ENCODE assay signal across 21 cellular contexts in genomic region chr21:46504681-46505080, GRCh38. TPM values are rescaled to one million over a fixed set of nuclear protein-coding genes. Genes with fewer than 3 reads are reported as not detected.
DNase-seq lines count a peak whose midpoint lies in the region; ATAC-seq and TF ChIP-seq lines count a peak whose summit lies in the region.
"Had no signal": no experiment of that assay in that cellular context is flagged by ENCODE, and none has a peak within 500 bp of the region (broad histone marks: within the 10 kb centered on the region; RNA-seq: fewer than 3 reads in every experiment).

No MANE protein-coding gene starts in this region.

- H3K9me3 ChIP-seq in OCI-LY3 (ENCODE audit: insufficient read depth, low read length): no peaks in the 10 kb centered on the region
- H3K9me3 ChIP-seq: body of pancreas, MG63, upper lobe of right lung had no signal

- H3K27ac Mint-ChIP-seq in activated T-cell treated with anti-CD3 and anti-CD28 coated beads, Interleukin-2, amount 50 U/mL, for 24 hours: peak overlapping the region; percentile 16
- peak overlapping the region in 7 of 10 donors; percentile 41 to 74 (median 61) for H3K27ac Mint-ChIP-seq in naive thymus-derived CD8-positive, alpha-beta T cell
- H3K27ac Mint-ChIP-seq: activated T-helper 1 cell treated with anti-CD3 and anti-CD28 coated beads, Interleukin-12 subunit alpha, Interleukin-12 subunit beta, Interleukin-2, Interleukin-4 antibody, amounts not matched to agents 30 ng/mL and 10 ng/mL and 1 ng/mL, durations not matched to agents 14 hours and 24 hours and 36 hours had no signal

- H3K4me1 Mint-ChIP-seq in activated T-cell treated with anti-CD3 and anti-CD28 coated beads, Interleukin-2, amount 50 U/mL, for 24 hours (ENCODE audit: low read depth): peaks cover 37% of the 10 kb centered on the region
- H3K4me1 Mint-ChIP-seq in activated T-cell treated with anti-CD3 and anti-CD28 coated beads, Interleukin-2, amount 50 U/mL, for 4 hours (ENCODE audit: low read depth): peaks cover 29% of the 10 kb centered on the region
- H3K4me1 Mint-ChIP-seq in naive thymus-derived CD8-positive, alpha-beta T cell: peaks cover 5 to 52% (median 37%) of the 10 kb centered on the region in 4 donors
- H3K4me1 Mint-ChIP-seq: neural crest cell had no signal

- H3K27me3 Mint-ChIP-seq in activated T-cell treated with anti-CD3 and anti-CD28 coated beads, Interleukin-2, amount 50 U/mL, for 24 hours: no peaks in the 10 kb centered on the region
- H3K27me3 Mint-ChIP-seq in activated T-cell treated with anti-CD3 and anti-CD28 coated beads, Interleukin-2, amount 50 U/mL, for 4 hours (ENCODE audit: low read depth): no peaks in the 10 kb centered on the region
- no peaks in the 10 kb centered on the region for H3K27me3 Mint-ChIP-seq in naive thymus-derived CD8-positive, alpha-beta T cell

- POLR2A ChIA-PET in naive thymus-derived CD8-positive, alpha-beta T cell (lab: Charles Lee): interaction anchor here (0.6 kb wide), 1 partner anchor 245 kb away, joined by 3 read pairs; no protein-coding TSS in a partner anchor

- no peaks in the 10 kb centered on the region for H3K27me3 ChIP-seq in OCI-LY3 (ENCODE audit: low read depth, low read length)
- H3K27me3 ChIP-seq: body of pancreas, foreskin keratinocyte, MG63, upper lobe of right lung had no signal

- no peaks in the 10 kb centered on the region for H4K20me1 ChIP-seq in OCI-LY3 (ENCODE audit: insufficient read depth, low read length)

- H3K9me3 Mint-ChIP-seq in activated T-cell treated with anti-CD3 and anti-CD28 coated beads, Interleukin-2, amount 50 U/mL, for 24 hours: no peaks in the 10 kb centered on the region
- no peaks in the 10 kb centered on the region for H3K9me3 Mint-ChIP-seq in activated T-cell treated with anti-CD3 and anti-CD28 coated beads, Interleukin-2, amount 50 U/mL, for 4 hours
- no peaks in the 10 kb centered on the region for H3K9me3 Mint-ChIP-seq in naive thymus-derived CD8-positive, alpha-beta T cell
- H3K9me3 Mint-ChIP-seq: activated T-helper 1 cell treated with anti-CD3 and anti-CD28 coated beads, Interleukin-12 subunit alpha, Interleukin-12 subunit beta, Interleukin-2, Interleukin-4 antibody, amounts not matched to agents 30 ng/mL and 10 ng/mL and 1 ng/mL, durations not matched to agents 14 hours and 24 hours and 36 hours; neural crest cell had no signal

- peak overlapping the region; percentile 90 for H3K27ac ChIP-seq in OCI-LY3 (ENCODE audit: low read length)
- H3K27ac ChIP-seq: body of pancreas, foreskin keratinocyte, upper lobe of right lung had no signal

- H3K4me2 ChIP-seq in OCI-LY3 (ENCODE audit: low read length): peak overlapping the region; percentile 78

- no peak overlapping the region for H2AFZ ChIP-seq in OCI-LY3 (ENCODE audit: low read depth, low read length)

- H3K9ac ChIP-seq in OCI-LY3 (ENCODE audit: low read length): peak overlapping the region; percentile 48

- no peak for TF ChIP-seq CTCF in OCI-LY3 (IDR thresholded peaks at IDR 0.05; ENCODE audit: low read depth, low read length)

- no peaks in the 10 kb centered on the region for H3K79me2 ChIP-seq in OCI-LY3 (ENCODE audit: low read length)

- H3K4me3 ChIP-seq in OCI-LY3 (ENCODE audit: low read length): peak overlapping the region; percentile 52
- H3K4me3 ChIP-seq: body of pancreas, MG63, upper lobe of right lung had no signal

- ATAC-seq in activated T-cell treated with anti-CD3 and anti-CD28 coated beads, Interleukin-2, amount 50 U/mL, for 4 hours: no peak
- peak; percentile 13 for ATAC-seq in GM18498 (IDR thresholded peaks at IDR 0.05; ENCODE audit: unreplicated experiment)
- ATAC-seq in naive thymus-derived CD8-positive, alpha-beta T cell: no peak
- no peak for ATAC-seq in GM21367 (IDR thresholded peaks at IDR 0.05; ENCODE audit: unreplicated experiment)
- ATAC-seq: body of pancreas, foreskin keratinocyte, left ventricle myocardium superior, sciatic nerve, upper lobe of right lung had no signal

- peaks cover 61% of the 10 kb centered on the region for H3K36me3 Mint-ChIP-seq in activated T-cell treated with anti-CD3 and anti-CD28 coated beads, Interleukin-2, amount 50 U/mL, for 24 hours (ENCODE audit: low read depth)
- peaks cover 26% of the 10 kb centered on the region for H3K36me3 Mint-ChIP-seq in activated T-cell treated with anti-CD3 and anti-CD28 coated beads, Interleukin-2, amount 50 U/mL, for 4 hours (ENCODE audit: insufficient read depth)
- peaks cover 4 to 69% (median 23%) of the 10 kb centered on the region in 3 donors for H3K36me3 Mint-ChIP-seq in naive thymus-derived CD8-positive, alpha-beta T cell

- H3K36me3 ChIP-seq in OCI-LY3 (replicated peaks; ENCODE audit: low read depth, low read length): peaks cover 21% of the 10 kb centered on the region

- H3K4me3 Mint-ChIP-seq in activated T-cell treated with anti-CD3 and anti-CD28 coated beads, Interleukin-2, amount 50 U/mL, for 24 hours: no peak overlapping the region
- no peak overlapping the region for H3K4me3 Mint-ChIP-seq in activated T-cell treated with anti-CD3 and anti-CD28 coated beads, Interleukin-2, amount 50 U/mL, for 4 hours
- no peak overlapping the region for H3K4me3 Mint-ChIP-seq in naive thymus-derived CD8-positive, alpha-beta T cell
- H3K4me3 Mint-ChIP-seq: activated T-helper 1 cell treated with anti-CD3 and anti-CD28 coated beads, Interleukin-12 subunit alpha, Interleukin-12 subunit beta, Interleukin-2, Interleukin-4 antibody, amounts not matched to agents 30 ng/mL and 10 ng/mL and 1 ng/mL, durations not matched to agents 14 hours and 24 hours and 36 hours; neural crest cell had no signal

- DNase-seq in activated T-cell treated with anti-CD3 and anti-CD28 coated beads, Interleukin-2, amount 50 U/mL, for 24 hours: no peak
- DNase-seq in activated T-cell treated with anti-CD3 and anti-CD28 coated beads, Interleukin-2, amount 50 U/mL, for 4 hours: no peak
- DNase-seq in naive thymus-derived CD8-positive, alpha-beta T cell: no peak
- DNase-seq in T-helper 2 cell (no peak), NCI-H1048 (lab: John Stamatoyannopoulos, UW) (no peak)
- DNase-seq: body of pancreas; effector CD8-positive, alpha-beta T cell; foreskin keratinocyte; left ventricle myocardium superior; MG63; midbrain; NCI-H146; NCI-H69; stimulated activated CD8-positive, alpha-beta memory T cell treated with anti-CD3 and anti-CD28 coated beads, Interleukin-4, amount 100 ng/mL, for 48 hours; upper lobe of right lung had no signal

- H3K4me1 ChIP-seq in OCI-LY3 (ENCODE audit: low read length): peaks cover 71% of the 10 kb centered on the region
- H3K4me1 ChIP-seq: body of pancreas had no signal

RNA-seq across cellular contexts. Expression of gene DIP2A, which starts 46.0 kb away (rescaled TPM):
- total RNA-seq in activated T-cell treated with anti-CD3 and anti-CD28 coated beads, Interleukin-2, amount 50 U/mL, for 4 hours: 10 to 100 TPM; 17.8 to 19.5 (median 18.9) TPM
- total RNA-seq in naive thymus-derived CD8-positive, alpha-beta T cell: 100 to 1,000 TPM; 158 to 163 TPM
- 10 to 100 TPM; 26.8 to 33.6 (median 28.6) TPM for polyA plus RNA-seq in naive thymus-derived CD8-positive, alpha-beta T cell

Comparison
In these comparisons a context has a peak if more than half of its experiments do, and no peak if none do; other contexts are left out.
1. RNA of gene DIP2A, which starts 46.0 kb away (total RNA-seq): 158 to 163 TPM in naive thymus-derived CD8-positive, alpha-beta T cell; 17.8 to 19.5 TPM in activated T-cell treated with anti-CD3 and anti-CD28 coated beads, Interleukin-2, amount 50 U/mL, for 4 hours; every median in the first group is over 4 times any median in the second.